8 cellular contexts compared by ENCODE assay signal in genomic region chr1:244074559-244075171, GRCh38. TPM values are rescaled to one million over a fixed set of nuclear protein-coding genes. Genes with fewer than 3 reads are reported as not detected.
DNase-seq lines count a peak whose midpoint lies in the region; ATAC-seq and TF ChIP-seq lines count a peak whose summit lies in the region.

No MANE protein-coding gene starts in this region.

- no peaks in the 10 kb centered on the region for H3K27me3 ChIP-seq in brain microvascular endothelial cell (replicated peaks)

- no peaks in the 10 kb centered on the region for H3K36me3 Mint-ChIP-seq in naive thymus-derived CD8-positive, alpha-beta T cell

- in situ Hi-C loops in brain microvascular endothelial cell (cut with HindIII; ENCODE audit: low pct_ligation_motif_present, low sequenced_read_pairs): no loop called here

- POLR2A ChIA-PET in naive thymus-derived CD8-positive, alpha-beta T cell (lab: Charles Lee): interaction anchor here (1.0 to 8.1 kb wide), 7 partner anchors 9 to 165 kb away, joined by 3 to 263 read pairs (median 6); partner anchors contain the start of gene ZBTB18

- no peak overlapping the region for H3K4me3 ChIP-seq in brain microvascular endothelial cell (ENCODE audit: low read depth, low read length)

- peak overlapping the region; percentile 90 to 99 (median 98) for H3K27ac Mint-ChIP-seq in naive thymus-derived CD8-positive, alpha-beta T cell

- no peaks in the 10 kb centered on the region for H3K36me3 ChIP-seq in brain microvascular endothelial cell (replicated peaks)

- peak overlapping the region; percentile 77 to 97 (median 86) for H3K4me3 Mint-ChIP-seq in naive thymus-derived CD8-positive, alpha-beta T cell

- peak; percentile 70 for DNase-seq in activated CD8-positive, alpha-beta memory T cell treated with anti-CD3 and anti-CD28 coated beads for 24 hours
- peak; percentile 41 to 91 (median 82) for DNase-seq in naive thymus-derived CD8-positive, alpha-beta T cell
- DNase-seq in brain microvascular endothelial cell: no peak
- DNase-seq in OCI-M1 (lab: John Stamatoyannopoulos, UW): no peak
- no peak for DNase-seq in RKO (ENCODE audit: low spot score)

- no peaks in the 10 kb centered on the region for H3K9me3 Mint-ChIP-seq in naive thymus-derived CD8-positive, alpha-beta T cell

- no peaks in the 10 kb centered on the region for H3K27me3 Mint-ChIP-seq in naive thymus-derived CD8-positive, alpha-beta T cell

- peak; percentile 74 for ATAC-seq in GM18858 (IDR thresholded peaks at IDR 0.05; ENCODE audit: unreplicated experiment)
- peak; percentile 59 for ATAC-seq in HG03064 (IDR thresholded peaks at IDR 0.05; ENCODE audit: low read depth, unreplicated experiment)
- ATAC-seq in naive thymus-derived CD8-positive, alpha-beta T cell: peak; percentile 94 to 96
- no peak for ATAC-seq in GM18873 (IDR thresholded peaks at IDR 0.05; ENCODE audit: low FRiP score, unreplicated experiment)

- H3K4me1 Mint-ChIP-seq in naive thymus-derived CD8-positive, alpha-beta T cell: peaks cover 19 to 60% (median 52%) of the 10 kb centered on the region in 4 donors

- no peak overlapping the region for H3K27ac ChIP-seq in brain microvascular endothelial cell

- TF ChIP-seq CTCF in brain microvascular endothelial cell (IDR thresholded peaks at IDR 0.05; ENCODE audit: low read depth, low read length, missing control alignments): no peak

RNA-seq across cellular contexts. Expression of gene ZBTB18, which starts 23.6 kb away (rescaled TPM):
- 10 to 100 TPM; 69.5 to 71.8 TPM for total RNA-seq in naive thymus-derived CD8-positive, alpha-beta T cell
- 1 to 10 TPM; 2.7 to 5.0 (median 4.3) TPM for polyA plus RNA-seq in naive thymus-derived CD8-positive, alpha-beta T cell

Comparison
In these comparisons a context has a peak if more than half of its experiments do, and no peak if none do; other contexts are left out.
1. DNase-seq: peak in activated CD8-positive, alpha-beta memory T cell treated with anti-CD3 and anti-CD28 coated beads for 24 hours (single experiment) and naive thymus-derived CD8-positive, alpha-beta T cell (10 of 10); none in brain microvascular endothelial cell (single experiment), OCI-M1 (single experiment) and RKO (single experiment).